9 cellular contexts compared by ENCODE assay signal in the genomic region with DNA sequence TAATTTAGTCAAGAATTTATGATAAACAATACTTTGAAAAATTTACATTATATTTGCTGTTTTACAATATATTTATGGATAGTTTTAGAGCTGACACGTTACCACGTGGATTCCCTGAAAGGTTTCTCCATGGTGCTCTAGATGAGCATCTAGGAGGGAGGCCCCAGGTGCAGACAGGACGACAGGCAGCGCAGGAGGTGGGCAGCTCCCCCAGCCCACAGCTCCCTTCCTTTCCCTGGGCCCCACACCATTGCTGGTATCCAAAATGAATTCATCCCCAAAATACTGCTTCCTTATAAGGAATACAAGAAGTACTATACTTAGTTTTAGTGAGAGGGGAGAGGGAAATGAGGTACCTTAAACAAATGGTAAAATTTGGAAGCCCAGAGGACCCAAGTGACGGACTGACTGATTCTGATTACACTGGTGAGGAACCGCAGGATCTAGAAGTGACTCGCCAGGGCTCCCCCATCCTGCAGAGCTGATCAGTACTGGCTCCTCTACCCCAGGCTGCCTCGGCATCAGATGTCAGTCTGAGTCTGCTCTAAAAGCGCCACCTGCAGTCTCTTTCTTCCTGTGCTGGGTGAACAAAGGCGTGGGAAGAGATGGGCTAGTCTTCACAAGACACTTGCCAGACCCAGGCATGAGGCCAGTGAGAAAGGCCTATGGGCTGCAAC.
DNase-seq lines count a peak whose midpoint lies in the region; ATAC-seq and TF ChIP-seq lines count a peak whose summit lies in the region.
"Had no signal": no experiment of that assay in that cellular context is flagged by ENCODE, and none has a peak within 500 bp of the region (broad histone marks: within the 10 kb centered on the region; RNA-seq: fewer than 3 reads in every experiment).

No MANE protein-coding gene starts in this region.

- H3K4me1 ChIP-seq in Caco-2 (no peaks in the 10 kb centered on the region), ascending aorta (no peaks in the 10 kb centered on the region)
- H3K4me1 ChIP-seq: SJSA1 had no signal

- DNase-seq in Caco-2 (peak in 1 of 2 experiments; percentile 28), OCI-M1 (lab: John Stamatoyannopoulos, UW) (peak; percentile 83), iPS-NIHi7 (ENCODE audit: extremely low spot score) (peak; percentile 88), ascending aorta (ENCODE audit: low spot score in 2 of 2) (no peak)
- DNase-seq in stimulated activated CD8-positive, alpha-beta memory T cell treated with anti-CD3 and anti-CD28 coated beads, Interleukin-4, amount 100 ng/mL, for 48 hours: peak; percentile 75

- no peak overlapping the region for H3K4me3 ChIP-seq in Caco-2 (ENCODE audit: low read depth, low read length)
- H3K4me3 ChIP-seq in ascending aorta: no peak overlapping the region
- H3K4me3 ChIP-seq: SJSA1 had no signal

- ATAC-seq in GM21367 (IDR thresholded peaks at IDR 0.05; ENCODE audit: unreplicated experiment) (peak; percentile 81), HG03571 (IDR thresholded peaks at IDR 0.05; ENCODE audit: unreplicated experiment) (peak; percentile 89)
- ATAC-seq in activated T-helper 17 cell treated with anti-CD3 and anti-CD28 coated beads, Interleukin-2, amount 50 U/mL, for 72 hours (replicated peaks): peak; percentile 92

- H3K9me3 Mint-ChIP-seq in Caco-2 (ENCODE audit: unreplicated experiment): no peaks in the 10 kb centered on the region
- no peaks in the 10 kb centered on the region for H3K9me3 Mint-ChIP-seq in activated T-helper 17 cell treated with anti-CD3 and anti-CD28 coated beads, Interleukin-2, amount 50 U/mL, for 72 hours

- peaks cover 60% of the 10 kb centered on the region for H3K36me3 Mint-ChIP-seq in Caco-2 (ENCODE audit: insufficient read depth, unreplicated experiment)
- H3K36me3 Mint-ChIP-seq in activated T-helper 17 cell treated with anti-CD3 and anti-CD28 coated beads, Interleukin-2, amount 50 U/mL, for 72 hours (ENCODE audit: low read depth): no peaks in the 10 kb centered on the region

- no peaks in the 10 kb centered on the region for H3K4me1 Mint-ChIP-seq in Caco-2 (ENCODE audit: low read depth, unreplicated experiment)
- peaks cover 24% of the 10 kb centered on the region for H3K4me1 Mint-ChIP-seq in activated T-helper 17 cell treated with anti-CD3 and anti-CD28 coated beads, Interleukin-2, amount 50 U/mL, for 72 hours

- H3K27ac ChIP-seq in ascending aorta: no peak overlapping the region
- H3K27ac ChIP-seq: SJSA1 had no signal

- intact Hi-C loops in Caco-2 (cut with micrococcal nuclease; ENCODE audit: unreplicated experiment): no loop called here
- intact Hi-C loops in ascending aorta (cut with DNase I): no loop called here

- H3K27ac Mint-ChIP-seq in Caco-2 (ENCODE audit: unreplicated experiment): peak overlapping the region; percentile 39
- H3K27ac Mint-ChIP-seq in activated T-helper 17 cell treated with anti-CD3 and anti-CD28 coated beads, Interleukin-2, amount 50 U/mL, for 72 hours: peak overlapping the region; percentile 95

- H3K36me3 ChIP-seq in Caco-2 (ENCODE audit: control insufficient read depth, insufficient read depth, low read length) (peaks cover 9% of the 10 kb centered on the region), ascending aorta (peaks cover 65 to 73% of the 10 kb centered on the region in 2 donors)

- H3K27me3 ChIP-seq in Caco-2 (replicated peaks; ENCODE audit: control insufficient read depth, insufficient read depth, low read length) (no peaks in the 10 kb centered on the region), ascending aorta (no peaks in the 10 kb centered on the region)
- H3K27me3 ChIP-seq: SJSA1 had no signal

- POLR2A ChIA-PET in Caco-2 (lab: Charles Lee): no interaction called here

- H3K9me3 ChIP-seq in Caco-2 (no peaks in the 10 kb centered on the region), ascending aorta (no peaks in the 10 kb centered on the region)
- H3K9me3 ChIP-seq: SJSA1 had no signal

- BruUV-seq in Caco-2 (replicated peaks; lab: Mats Ljungman, UMichigan): no TSS peak

- H3K4me3 Mint-ChIP-seq in Caco-2 (ENCODE audit: unreplicated experiment): no peak overlapping the region
- H3K4me3 Mint-ChIP-seq in activated T-helper 17 cell treated with anti-CD3 and anti-CD28 coated beads, Interleukin-2, amount 50 U/mL, for 72 hours: peak overlapping the region; percentile 42

- peak in 1 of 2 experiments; percentile 25 for TF ChIP-seq CTCF in Caco-2 (IDR thresholded peaks at IDR 0.05; ENCODE audit: insufficient read depth in 1 of 2, low read depth in 1 of 2, low read length in 1 of 2, severe bottlenecking in 1 of 2, unreplicated experiment in 1 of 2)
- TF ChIP-seq CTCF in ascending aorta (IDR thresholded peaks at IDR 0.05): no peak

- H3K27me3 Mint-ChIP-seq in Caco-2 (ENCODE audit: insufficient read depth, unreplicated experiment): no peaks in the 10 kb centered on the region
- H3K27me3 Mint-ChIP-seq in activated T-helper 17 cell treated with anti-CD3 and anti-CD28 coated beads, Interleukin-2, amount 50 U/mL, for 72 hours: no peaks in the 10 kb centered on the region

- CTCF ChIA-PET in Caco-2 (lab: Charles Lee): no interaction called here

Comparison
In these comparisons a context has a peak if more than half of its experiments do, and no peak if none do; other contexts are left out.
1. DNase-seq: peak in OCI-M1 (single experiment), iPS-NIHi7 (single experiment) and stimulated activated CD8-positive, alpha-beta memory T cell treated with anti-CD3 and anti-CD28 coated beads, Interleukin-4, amount 100 ng/mL, for 48 hours (single experiment); none in ascending aorta (0 of 2).
2. Peak in every context shown above with its lines, with median percentiles within 50 percentile points of each other: ATAC-seq.